In genomic region chr2:238726670-238727584, GRCh38 we compare ENCODE assay signal across 24 cellular contexts.
A peak's percentile ranks its signal among the peaks of the same experiment; 100 is the strongest.
DNase-seq lines count a peak whose midpoint lies in the region; ATAC-seq and TF ChIP-seq lines count a peak whose summit lies in the region.
"Had no signal": no experiment of that assay in that cellular context is flagged by ENCODE, and none has a peak within 500 bp of the region (broad histone marks: within the 10 kb centered on the region; RNA-seq: fewer than 3 reads in every experiment).

No MANE protein-coding gene starts in this region.

- H2BK12ac ChIP-seq in mesenchymal stem cell (ENCODE audit: low read length in 2 of 2): no peak overlapping the region

- TF ChIP-seq CTCF in RWPE1 (conservative IDR thresholded peaks at IDR 0.05; ENCODE audit: low read depth): no peak
- TF ChIP-seq CTCF in coronary artery (IDR thresholded peaks at IDR 0.05): no peak
- no peak for TF ChIP-seq CTCF in tibial artery (IDR thresholded peaks at IDR 0.05)

- H3K9ac ChIP-seq in mesenchymal stem cell (ENCODE audit: low read length): peak overlapping the region; percentile 93

- POLR2A ChIA-PET in RWPE1 (lab: Yijun Ruan, JAX; ENCODE audit: low non-redundant PET): no interaction called here

- H3K4me2 ChIP-seq in mesenchymal stem cell (ENCODE audit: low read length, poor library complexity, severe bottlenecking): no peak overlapping the region

- H4K91ac ChIP-seq in mesenchymal stem cell (ENCODE audit: low read length): no peak overlapping the region

- H3K23ac ChIP-seq in mesenchymal stem cell (ENCODE audit: low read length in 2 of 2): no peak overlapping the region

- H2BK5ac ChIP-seq in mesenchymal stem cell (ENCODE audit: low read depth, low read length, poor library complexity, severe bottlenecking): no peak overlapping the region

- H3K18ac ChIP-seq in mesenchymal stem cell (ENCODE audit: low read depth in 1 of 2, low read length in 2 of 2): no peak overlapping the region

- H3K4me1 ChIP-seq in mesenchymal stem cell (ENCODE audit: control insufficient read depth, insufficient read depth, low read depth, low read length) (peaks cover 3% of the 10 kb centered on the region), tibial artery (peaks cover 0 to 42% (median 25%) of the 10 kb centered on the region in 4 donors)
- H3K4me1 ChIP-seq: Peyer's patch, psoas muscle had no signal

- H3K4me3 ChIP-seq in coronary artery (no peak overlapping the region), mesenchymal stem cell (ENCODE audit: insufficient read depth in 1 of 2, low read depth in 1 of 2, low read length in 2 of 2) (no peak overlapping the region), tibial artery (no peak overlapping the region)
- H3K4me3 ChIP-seq: Peyer's patch, psoas muscle had no signal

- H2AFZ ChIP-seq in mesenchymal stem cell (ENCODE audit: low read depth, low read length): no peak overlapping the region

- no peaks in the 10 kb centered on the region for H3K79me1 ChIP-seq in mesenchymal stem cell (replicated peaks; ENCODE audit: low read length, poor library complexity, severe bottlenecking)

- H3K36me3 ChIP-seq in mesenchymal stem cell (ENCODE audit: control insufficient read depth in 1 of 2, insufficient read depth in 2 of 2, low read depth in 1 of 2, low read length in 2 of 2) (no peaks in the 10 kb centered on the region), tibial artery (no peaks in the 10 kb centered on the region)
- H3K36me3 ChIP-seq: Peyer's patch had no signal

- H3K9me3 ChIP-seq in mesenchymal stem cell (ENCODE audit: control insufficient read depth, low read length) (peaks cover 8% of the 10 kb centered on the region), tibial artery (no peaks in the 10 kb centered on the region)
- H3K9me3 ChIP-seq: Peyer's patch, psoas muscle had no signal

- H3K4ac ChIP-seq in mesenchymal stem cell (ENCODE audit: low read depth in 1 of 2, low read length in 2 of 2): no peak overlapping the region

- intact Hi-C loops in tibial artery (cut with DNase I; ENCODE audit: low total_unique reads): no loop called here

- no peak overlapping the region for H3K14ac ChIP-seq in mesenchymal stem cell (ENCODE audit: low read length in 2 of 2)

- CTCF ChIA-PET in RWPE1 (lab: Yijun Ruan, JAX): no interaction called here

- WGBS in mesenchymal stem cell: 71% methylated on average over 17 of the region's 17 CpGs

- H3K27me3 ChIP-seq in mesenchymal stem cell (ENCODE audit: control insufficient read depth in 1 of 2, insufficient read depth in 1 of 2, low read length in 2 of 2): no peaks in the 10 kb centered on the region
- H3K27me3 ChIP-seq in tibial artery: no peaks in the 10 kb centered on the region
- H3K27me3 ChIP-seq: Peyer's patch had no signal

- H2BK15ac ChIP-seq in mesenchymal stem cell (ENCODE audit: low read depth, poor library complexity, severe bottlenecking): no peak overlapping the region

- H4K8ac ChIP-seq in mesenchymal stem cell (ENCODE audit: low read length): no peak overlapping the region

- ATAC-seq in GM19324 (IDR thresholded peaks at IDR 0.05; ENCODE audit: low FRiP score, unreplicated experiment) (no peak), HG03460 (IDR thresholded peaks at IDR 0.05; ENCODE audit: unreplicated experiment) (no peak)
- ATAC-seq: activated CD8-positive, alpha-beta T cell treated with anti-CD3 and anti-CD28 coated beads for 36 hours; activated T-helper 17 cell treated with anti-CD3 and anti-CD28 coated beads, Interleukin-2, amount 50 U/mL, for 72 hours; left lobe of liver; natural killer cell had no signal

- no peak for DNase-seq in RWPE1 (ENCODE audit: low spot score)
- DNase-seq in coronary artery (ENCODE audit: low spot score): no peak
- no peak for DNase-seq in mesenchymal stem cell
- DNase-seq in tibial artery: no peak
- DNase-seq in DMS79 (lab: John Stamatoyannopoulos, UW): no peak
- DNase-seq: activated CD4-positive, CD25-positive, alpha-beta regulatory T cell treated with anti-CD3 and anti-CD28 coated beads, Interleukin-2, amount 50 U/mL, for 72 hours; activated CD8-positive, alpha-beta T cell treated with anti-CD3 and anti-CD28 coated beads for 36 hours; amygdala; DMS153; H7; natural killer cell; NCI-H2107; NCI-H446 treated with DMSO at 0.1 percent for 48 hours; NCI-H82; occipital lobe; Peyer's patch; SIG-M5; stimulated activated CD4-positive, alpha-beta T cell treated with anti-CD3 and anti-CD28 coated beads, Interleukin-15, amount 100 ng/mL, for 24 hours; stimulated activated CD4-positive, alpha-beta T cell treated with anti-CD3 and anti-CD28 coated beads, Interleukin-4, amount 100 ng/mL, for 4 hours had no signal

- no peak overlapping the region for H2BK120ac ChIP-seq in mesenchymal stem cell (ENCODE audit: low read depth, low read length)

- peak overlapping the region; percentile 99 for H3K27ac ChIP-seq in RWPE1
- H3K27ac ChIP-seq in coronary artery: peak overlapping the region; percentile 76 to 86
- no peak overlapping the region for H3K27ac ChIP-seq in mesenchymal stem cell (ENCODE audit: low read length, poor library complexity, severe bottlenecking)
- peak overlapping the region; percentile 75 to 79 for H3K27ac ChIP-seq in tibial artery
- H3K27ac ChIP-seq: psoas muscle had no signal

- H2AK5ac ChIP-seq in mesenchymal stem cell (ENCODE audit: low read length, severe bottlenecking): no peak overlapping the region
